ENCODE assay signal across 2 cellular contexts in the genomic region with DNA sequence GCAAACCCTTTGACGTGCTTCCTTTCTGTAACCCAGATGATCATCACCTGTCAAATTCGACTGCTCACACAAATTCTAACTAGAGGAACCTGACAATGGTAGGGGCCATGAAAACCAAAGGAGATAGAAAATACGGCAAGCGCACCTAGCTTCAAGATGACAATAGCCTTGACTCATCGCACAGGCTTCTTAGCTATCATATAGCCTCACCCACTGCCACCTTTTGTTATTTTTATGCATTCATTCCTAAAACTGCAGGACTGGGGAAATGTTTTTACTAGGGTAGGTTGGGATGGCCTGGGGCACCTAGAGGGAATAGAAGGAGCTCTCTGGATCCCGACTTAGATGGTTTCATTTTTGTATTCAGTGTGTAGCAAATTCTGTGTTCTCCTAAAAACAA.
TF ChIP-seq lines count a peak whose summit lies in the region.

No MANE protein-coding gene starts in this region.

TF ChIP-seq in GM23338, 12 proteins besides CTCF, POLR2A, EP300 and RAD21 (continued from another document):
- TF ChIP-seq ZNF462 (CRISPR knock-in tag; IDR thresholded peaks at IDR 0.05) = no peak
- TF ChIP-seq POLR2AphosphoS5 (IDR thresholded peaks at IDR 0.05; ENCODE audit: low read depth) = no peak
- no peak for TF ChIP-seq CREB1 (CRISPR knock-in tag; IDR thresholded peaks at IDR 0.05; ENCODE audit: low read depth)
- TF ChIP-seq NANOG (IDR thresholded peaks at IDR 0.05; ENCODE audit: borderline replicate concordance) = no peak
- TF ChIP-seq ZNF331 (CRISPR knock-in tag; IDR thresholded peaks at IDR 0.05; ENCODE audit: low read depth) = no peak
- TF ChIP-seq JUNB (IDR thresholded peaks at IDR 0.05; ENCODE audit: unreplicated experiment) = no peak
- TF ChIP-seq ZNF114 (CRISPR knock-in tag; IDR thresholded peaks at IDR 0.05) = no peak
- TF ChIP-seq EZH2 (IDR thresholded peaks at IDR 0.05; ENCODE audit: low read depth, unreplicated experiment) = no peak

TF ChIP-seq in WTC11, 78 proteins besides CTCF, POLR2A, EP300 and RAD21 (continued from another document):
- no peak for TF ChIP-seq GRHL2 (CRISPR knock-in tag; IDR thresholded peaks at IDR 0.05; ENCODE audit: insufficient replicate concordance, severe bottlenecking)
